Comparison of ENCODE assay signal across 1 cellular context in the genomic region with DNA sequence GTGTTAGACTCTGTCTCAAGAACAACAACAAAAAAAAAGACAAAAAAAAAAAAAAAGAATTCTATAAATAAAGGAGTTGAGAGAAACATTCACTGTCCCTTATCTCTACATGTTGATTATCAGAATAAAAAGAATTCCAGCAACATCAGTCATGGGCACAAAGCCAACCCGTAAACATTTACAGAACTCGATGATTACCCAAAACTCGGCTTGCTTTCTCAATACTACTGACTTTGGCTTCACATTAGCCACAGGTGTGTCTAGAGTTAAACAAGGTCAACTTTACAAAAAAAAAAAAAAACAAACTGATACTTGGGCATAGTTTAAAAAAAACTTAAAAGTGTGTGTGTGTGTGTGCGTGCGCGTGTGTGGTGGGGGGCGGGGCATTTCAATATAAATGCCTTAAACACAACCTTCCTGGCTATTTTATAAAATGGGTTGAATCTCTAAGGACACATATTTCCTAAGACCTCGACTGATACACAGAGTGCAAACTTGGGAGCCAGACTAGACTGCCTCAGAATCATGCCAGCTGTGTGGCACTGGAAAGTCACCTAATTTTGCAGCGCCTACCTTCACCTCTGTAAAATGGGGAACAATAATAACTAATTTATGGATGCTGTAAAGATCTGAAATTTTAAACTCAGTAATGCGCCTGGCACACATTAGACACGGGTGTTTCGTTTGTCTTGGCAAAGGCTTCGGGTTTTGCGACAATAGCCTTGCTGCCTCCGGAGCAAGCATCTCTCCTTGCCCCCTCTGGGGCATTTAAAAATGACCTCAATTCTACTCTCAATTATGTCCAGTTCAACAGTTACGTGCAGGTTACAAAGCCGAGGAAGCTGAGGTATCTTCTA.
TF ChIP-seq lines count a peak whose summit lies in the region.

No MANE protein-coding gene starts in this region.

TF ChIP-seq in liver, 16 proteins besides CTCF, POLR2A, EP300 and RAD21 (continued from another document):
- no peak for TF ChIP-seq ZBTB33 (IDR thresholded peaks at IDR 0.05)
- peak; percentile 42 for TF ChIP-seq TAF1 (conservative IDR thresholded peaks at IDR 0.05)
